In the genomic region with DNA sequence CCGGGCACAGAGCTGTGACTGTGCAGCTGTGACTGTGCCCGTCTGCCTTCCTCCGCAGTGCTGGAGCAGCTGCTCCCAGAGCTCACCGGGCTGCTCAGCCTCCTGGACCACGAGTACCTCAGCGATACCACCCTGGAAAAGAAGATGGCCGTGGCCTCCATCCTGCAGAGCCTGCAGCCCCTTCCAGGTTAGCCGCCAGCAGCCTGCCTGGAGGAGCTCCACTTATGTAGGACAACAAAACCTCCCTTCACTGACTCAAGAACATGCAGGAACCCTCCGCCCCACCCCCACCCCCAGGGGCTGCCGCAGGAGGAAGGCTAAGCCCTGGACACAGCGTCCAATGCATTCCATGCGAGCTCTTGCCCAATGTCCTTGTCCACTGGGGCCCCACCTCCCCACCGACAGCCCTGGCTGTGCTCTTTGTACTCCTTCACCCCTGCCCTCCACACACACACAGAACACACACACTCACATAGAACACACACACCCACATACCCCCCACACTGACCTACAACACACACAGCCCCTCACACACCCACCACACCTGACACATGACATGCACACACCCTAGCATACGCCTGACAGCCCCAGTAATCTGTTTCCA, we compare ENCODE assay signal across 21 cellular contexts. TPM values are rescaled to one million over a fixed set of nuclear protein-coding genes. Genes with fewer than 3 reads are reported as not detected.
DNase-seq lines count a peak whose midpoint lies in the region; ATAC-seq and TF ChIP-seq lines count a peak whose summit lies in the region.
"Had no signal": no experiment of that assay in that cellular context is flagged by ENCODE, and none has a peak within 500 bp of the region (broad histone marks: within the 10 kb centered on the region; RNA-seq: fewer than 3 reads in every experiment).

No MANE protein-coding gene starts in this region.

- peak overlapping the region in 7 of 11 experiments; percentile 31 to 72 (median 52); a peak in 13 of 22 replicates for H3K27ac ChIP-seq in BLaER1 treated with 17β-estradiol and CSF1 and Interleukin-3, amounts not matched to agents 10 nM and 100 nM
- H3K27ac ChIP-seq in gastroesophageal sphincter (peak overlapping the region in 3 of 4 donors; percentile 44 to 61 (median 51)), right lobe of liver (peak overlapping the region in 1 of 3 donors; percentile 33), skeletal muscle tissue (ENCODE audit: low read depth, low read length) (peak overlapping the region; percentile 38)
- H3K27ac ChIP-seq: A549, ovary had no signal

- peaks cover 69 to 97% (median 90%) of the 10 kb centered on the region in 10 experiments for H3K4me1 ChIP-seq in BLaER1 treated with 17β-estradiol and CSF1 and Interleukin-3, amounts not matched to agents 10 nM and 100 nM
- H3K4me1 ChIP-seq in gastroesophageal sphincter (peaks cover 0 to 10% (median 0%) of the 10 kb centered on the region in 3 donors), right lobe of liver (no peaks in the 10 kb centered on the region), skeletal muscle tissue (ENCODE audit: control insufficient read depth in 3 of 3, insufficient read depth in 3 of 3, low read length in 3 of 3) (peaks cover 57 to 74% (median 61%) of the 10 kb centered on the region in 3 donors)
- H3K4me1 ChIP-seq: A549 had no signal

- H3K27me3 ChIP-seq in BLaER1 treated with 17β-estradiol and CSF1 and Interleukin-3, amounts not matched to agents 10 nM and 100 nM = no peaks in the 10 kb centered on the region
- H3K27me3 ChIP-seq in gastroesophageal sphincter (no peaks in the 10 kb centered on the region), right lobe of liver (no peaks in the 10 kb centered on the region), skeletal muscle tissue (ENCODE audit: control insufficient read depth in 3 of 3, insufficient read depth in 3 of 3, low read length in 3 of 3) (no peaks in the 10 kb centered on the region)
- H3K27me3 ChIP-seq: ovary had no signal

- H3K9ac ChIP-seq in BLaER1 treated with 17β-estradiol and CSF1 and Interleukin-3, amounts not matched to agents 10 nM and 100 nM = peak overlapping the region in 5 of 11 experiments; percentile 22 to 51 (median 28); a peak in 5 of 22 replicates
- peak overlapping the region in 1 of 3 donors; percentile 4 for H3K9ac ChIP-seq in skeletal muscle tissue (ENCODE audit: low read depth in 1 of 3, low read length in 3 of 3)

- H3K36me3 ChIP-seq in BLaER1 treated with 17β-estradiol and CSF1 and Interleukin-3, amounts not matched to agents 10 nM and 100 nM = 0 out of 22 replicates have a peak, but pooled peaks cover 0 to 4% (median 0%) of the 10 kb centered on the region in 11 experiments
- H3K36me3 ChIP-seq in gastroesophageal sphincter = peaks cover 0 to 33% of the 10 kb centered on the region in 2 donors
- H3K36me3 ChIP-seq in right lobe of liver = no peaks in the 10 kb centered on the region
- peaks cover 28 to 30% (median 28%) of the 10 kb centered on the region in 3 donors for H3K36me3 ChIP-seq in skeletal muscle tissue (ENCODE audit: control insufficient read depth in 3 of 3, insufficient read depth in 3 of 3, low read length in 3 of 3)
- H3K36me3 ChIP-seq: ovary had no signal

- POLR2A ChIA-PET in MCF 10A (lab: Yijun Ruan, JAX) = interaction anchor here (3.3 kb wide), 1 partner anchor 9 kb away, joined by 18 read pairs; no protein-coding TSS in a partner anchor

- TF ChIP-seq POLR2A in gastroesophageal sphincter (IDR thresholded peaks at IDR 0.05) (no peak), right lobe of liver (IDR thresholded peaks at IDR 0.05) (no peak)

- H3K4me1 Mint-ChIP-seq in effector memory CD8-positive, alpha-beta T cell (ENCODE audit: low read depth in 2 of 2) = peaks cover 0 to 2% of the 10 kb centered on the region in 2 donors
- peaks cover 9% of the 10 kb centered on the region for H3K4me1 Mint-ChIP-seq in MCF 10A (ENCODE audit: insufficient read depth, unreplicated experiment)

- no peak for TF ChIP-seq CTCF in gastroesophageal sphincter (IDR thresholded peaks at IDR 0.05)
- no peak for TF ChIP-seq CTCF in right lobe of liver (IDR thresholded peaks at IDR 0.05)
- no peak for TF ChIP-seq CTCF in MCF 10A (IDR thresholded peaks at IDR 0.05; ENCODE audit: unreplicated experiment)

- TF ChIP-seq EP300 in gastroesophageal sphincter (IDR thresholded peaks at IDR 0.05) = no peak

- no peaks in the 10 kb centered on the region for H3K9me3 Mint-ChIP-seq in effector memory CD8-positive, alpha-beta T cell
- H3K9me3 Mint-ChIP-seq in MCF 10A (ENCODE audit: unreplicated experiment) = no peaks in the 10 kb centered on the region
- H3K9me3 Mint-ChIP-seq: activated naive CD4-positive, alpha-beta T cell treated with anti-CD3 and anti-CD28 coated beads for 36 hours; activated T-cell treated with anti-CD3 and anti-CD28 coated beads, Interleukin-2, amount 50 U/mL, for 24 hours; T-cell had no signal

- H3K4me2 ChIP-seq in BLaER1 treated with 17β-estradiol and CSF1 and Interleukin-3, amounts not matched to agents 10 nM and 100 nM = peak overlapping the region; percentile 69 to 93 (median 88)
- H3K4me2 ChIP-seq: A549 had no signal

- no peak overlapping the region; a peak in 1 of 20 replicates for H3K4me3 ChIP-seq in BLaER1 treated with 17β-estradiol and CSF1 and Interleukin-3, amounts not matched to agents 10 nM and 100 nM
- H3K4me3 ChIP-seq in gastroesophageal sphincter (no peak overlapping the region), right lobe of liver (no peak overlapping the region), skeletal muscle tissue (ENCODE audit: low read length in 3 of 3) (no peak overlapping the region)
- H3K4me3 ChIP-seq: A549, ovary had no signal

- DNase-seq in right lobe of liver = no peak
- DNase-seq in effector memory CD8-positive, alpha-beta T cell = no peak
- no peak for DNase-seq in HT-29 (ENCODE audit: low spot score)
- DNase-seq in MCF 10A (ENCODE audit: unreplicated experiment) = no peak
- DNase-seq: activated CD4-positive, alpha-beta T cell treated with anti-CD3 and anti-CD28 coated beads for 1 hour; activated naive CD4-positive, alpha-beta T cell treated with anti-CD3 and anti-CD28 coated beads for 36 hours; activated T-cell treated with anti-CD3 and anti-CD28 coated beads, Interleukin-2, amount 50 U/mL, for 24 hours; effector CD4-positive, alpha-beta T cell; MV-4-11; NCI-H1694; OCI-M1; ovary; SIG-M5; stimulated activated CD4-positive, alpha-beta T cell treated with anti-CD3 and anti-CD28 coated beads, Interleukin-1b, Interleukin-23, amount 100 ng/mL, for 48 hours; stimulated activated naive CD4-positive, alpha-beta T cell treated with Interleukin-2 at 50 U/mL for 16 hours; T-cell had no signal

- 76 to 91% methylated on average over 1 to 5 of the region's 14 CpGs for WGBS in gastroesophageal sphincter (ENCODE audit: low coverage in 1 of 2), 2 donors
- 61% methylated on average over 4 of the region's 14 CpGs for WGBS in right lobe of liver (ENCODE audit: insufficient coverage, low coverage, low lambda C conversion rate, missing lambda C conversion rate)

- ATAC-seq in gastroesophageal sphincter = peak; percentile 39
- peak; percentile 14 to 22 (median 16) for ATAC-seq in right lobe of liver
- no peak for ATAC-seq in effector memory CD8-positive, alpha-beta T cell (replicated peaks)
- ATAC-seq in GM21576 (IDR thresholded peaks at IDR 0.05; ENCODE audit: unreplicated experiment) = no peak
- ATAC-seq: A549, T-cell had no signal

- H3K9me3 ChIP-seq in BLaER1 treated with 17β-estradiol and CSF1 and Interleukin-3, amounts not matched to agents 10 nM and 100 nM (replicated peaks in 1 of 11) = no peaks in the 10 kb centered on the region
- no peaks in the 10 kb centered on the region for H3K9me3 ChIP-seq in gastroesophageal sphincter
- H3K9me3 ChIP-seq in right lobe of liver = no peaks in the 10 kb centered on the region
- H3K9me3 ChIP-seq in skeletal muscle tissue (ENCODE audit: control insufficient read depth in 3 of 3, low read length in 3 of 3) = no peaks in the 10 kb centered on the region
- H3K9me3 ChIP-seq: A549, ovary had no signal

- no peak overlapping the region for H3K27ac Mint-ChIP-seq in effector memory CD8-positive, alpha-beta T cell
- no peak overlapping the region for H3K27ac Mint-ChIP-seq in MCF 10A (ENCODE audit: low read depth, unreplicated experiment)
- H3K27ac Mint-ChIP-seq: activated naive CD4-positive, alpha-beta T cell treated with anti-CD3 and anti-CD28 coated beads for 36 hours had no signal

- H4K20me1 ChIP-seq in BLaER1 treated with 17β-estradiol and CSF1 and Interleukin-3, amounts not matched to agents 10 nM and 100 nM = no peaks in the 10 kb centered on the region

- intact Hi-C loops in right lobe of liver (cut with DNase I) = no loop called here
- intact Hi-C loops in MCF 10A (cut with micrococcal nuclease) = no loop called here

- H3K4me3 Mint-ChIP-seq in effector memory CD8-positive, alpha-beta T cell = no peak overlapping the region
- H3K4me3 Mint-ChIP-seq in MCF 10A (ENCODE audit: unreplicated experiment) = no peak overlapping the region
- H3K4me3 Mint-ChIP-seq: activated naive CD4-positive, alpha-beta T cell treated with anti-CD3 and anti-CD28 coated beads for 36 hours; activated T-cell treated with anti-CD3 and anti-CD28 coated beads, Interleukin-2, amount 50 U/mL, for 24 hours had no signal

- H3K27me3 Mint-ChIP-seq in effector memory CD8-positive, alpha-beta T cell = peaks cover 40 to 84% of the 10 kb centered on the region in 2 donors
- H3K27me3 Mint-ChIP-seq in MCF 10A (ENCODE audit: insufficient read depth, unreplicated experiment) = no peaks in the 10 kb centered on the region

- no peaks in the 10 kb centered on the region for H3K36me3 Mint-ChIP-seq in effector memory CD8-positive, alpha-beta T cell (ENCODE audit: insufficient read depth)
- peaks cover 6% of the 10 kb centered on the region for H3K36me3 Mint-ChIP-seq in MCF 10A (ENCODE audit: insufficient read depth, unreplicated experiment)
- H3K36me3 Mint-ChIP-seq: T-cell had no signal

- no TSS peak for BruUV-seq in MCF 10A (replicated peaks; lab: Mats Ljungman, UMichigan)

- CTCF ChIA-PET in MCF 10A (lab: Yijun Ruan, JAX) = interaction anchor here (0.5 to 4.6 kb wide), 10 partner anchors 11 to 567 kb away, joined by 3 to 18 read pairs (median 3); no protein-coding TSS in a partner anchor

RNA-seq across cellular contexts. Expression of a gene that starts 27.9 kb away (rescaled TPM):
- total RNA-seq in gastroesophageal sphincter (10 to 100 TPM; 10.3 to 20.6 (median 14.0) TPM), right lobe of liver (1 to 10 TPM; 3.1 to 6.6 (median 5.2) TPM), skeletal muscle tissue (75.7 TPM), MCF 10A (2022) (4.8 TPM in 2 replicates)
- total RNA-seq in HT-29 (2014; rRNA removed; shearing (Covaris generic)) = 0.05 TPM in 1 of 2 replicates, not detected in the other

RNA-seq across cellular contexts. Expression of a gene that starts 45.7 kb away (rescaled TPM):
- 10 to 100 TPM in 3 of 4 donors, 1 to 10 TPM in 1; 9.3 to 12.0 (median 11.1) TPM for total RNA-seq in gastroesophageal sphincter
- total RNA-seq in right lobe of liver = 1 to 10 TPM; 4.2 to 6.9 (median 5.9) TPM
- total RNA-seq in skeletal muscle tissue = 14.1 TPM
- total RNA-seq in HT-29 (2014; rRNA removed; shearing (Covaris generic)) = 10.7 and 14.2 TPM in 2 replicates
- total RNA-seq in MCF 10A (2022) = 69.5 and 86.6 TPM in 2 replicates

RNA-seq across cellular contexts. Expression of a gene that starts 58.3 kb away (rescaled TPM):
- 1 to 10 TPM; 2.5 to 4.7 (median 3.8) TPM for total RNA-seq in gastroesophageal sphincter
- 1 to 10 TPM in 2 of 6 experiments, under 1 TPM in 4; 0.29 to 1.2 (median 0.62) TPM for total RNA-seq in right lobe of liver
- total RNA-seq in skeletal muscle tissue = 3.7 TPM
- total RNA-seq in HT-29 (2014; rRNA removed; shearing (Covaris generic)) = 1.2 and 1.7 TPM in 2 replicates
- total RNA-seq in MCF 10A (2022) = 7.7 and 8.0 TPM in 2 replicates

Comparison
In these comparisons a context has a peak if more than half of its experiments do, and no peak if none do; other contexts are left out.
1. ATAC-seq: peak in gastroesophageal sphincter (single experiment) and right lobe of liver (4 of 4); none in effector memory CD8-positive, alpha-beta T cell (single experiment) and GM21576 (single experiment).